ENCODE assay signal across 8 cellular contexts in the genomic region with DNA sequence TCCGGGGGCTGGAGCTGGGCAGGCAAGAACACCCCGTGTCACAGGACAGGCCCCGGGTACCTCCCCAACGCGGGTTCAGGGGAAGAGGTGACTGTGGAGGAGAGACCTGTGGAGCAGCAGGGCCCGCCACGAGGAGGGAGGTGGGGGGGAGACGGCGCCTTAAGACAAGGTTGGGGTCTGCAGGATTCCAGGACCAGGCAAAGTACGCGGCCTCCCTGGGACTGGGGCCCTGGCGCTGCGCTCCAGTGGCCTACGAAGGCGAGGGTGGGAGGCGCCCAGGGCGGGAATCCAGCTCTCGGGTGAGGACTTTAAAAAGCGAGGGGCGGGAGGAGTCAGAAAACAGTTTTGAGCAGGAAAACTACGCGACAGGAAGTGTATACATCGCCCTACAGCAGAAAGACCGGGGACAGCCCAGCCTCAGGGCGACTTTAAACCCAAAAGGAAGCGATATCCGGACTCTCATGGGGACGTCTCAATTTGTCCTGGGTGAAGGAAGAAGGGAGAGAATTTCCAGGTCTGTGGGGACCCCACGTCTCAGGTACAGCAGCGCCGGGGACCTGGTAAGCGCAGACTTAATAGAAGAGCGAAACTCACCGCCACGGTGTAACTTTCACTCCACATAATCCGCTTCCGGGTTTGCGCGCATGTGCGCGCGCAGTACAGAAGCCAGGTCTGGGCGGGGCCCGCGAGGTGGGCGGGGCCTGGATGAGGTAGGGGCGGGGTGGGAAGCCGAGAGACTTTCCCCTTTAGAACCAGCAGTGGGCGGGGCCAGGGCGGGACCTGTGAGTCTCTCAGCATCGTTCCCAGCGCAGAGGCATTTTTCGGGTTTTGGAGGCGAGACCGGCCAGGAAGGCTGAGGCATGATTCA. TPM values are rescaled to one million over a fixed set of nuclear protein-coding genes. Genes with fewer than 3 reads are reported as not detected.
A peak's percentile ranks its signal among the peaks of the same experiment; 100 is the strongest.
DNase-seq lines count a peak whose midpoint lies in the region; ATAC-seq, FAIRE-seq and TF ChIP-seq lines count a peak whose summit lies in the region.

A gene (minus strand): TSS at position 638 of the 868 bp plus-strand sequence.

- peak within 1 kb of the TSS; percentile 75 for H3K4me2 ChIP-seq in HepG2 (ENCODE audit: low read depth, low read length)

- no peak for TF ChIP-seq RAD21 in HepG2 (CRISPR knock-in tag; IDR thresholded peaks at IDR 0.05)

- H3K4me1 ChIP-seq in HepG2 (ENCODE audit: insufficient read depth, low read length), result peaks cover 12% of the 10 kb centered on the region; the same call in 1 of the 2 replicates

- TF ChIP-seq CTCF in HepG2 (CRISPR knock-in tag; IDR thresholded peaks at IDR 0.05), result no peak

- FAIRE-seq in HepG2 (lab: Jason Lieb, UNC), result no peak

- BruUV-seq in HepG2 (replicated peaks; lab: Mats Ljungman, UMichigan), result TSS peak; percentile 76

- in situ Hi-C loops in HepG2 (cut with HindIII; ENCODE audit: extremely low pct_ligation_motif_present, low pct_unique_long_range_greater_than_20kb), result no loop called here

- TF ChIP-seq POLR2A in HepG2 (IDR thresholded peaks at IDR 0.05; ENCODE audit: insufficient read depth in 1 of 2, low read depth in 2 of 2, low read length in 2 of 2), result peak; percentile 59 to 68

- H3K36me3 ChIP-seq in HepG2 (replicated peaks in 1 of 2; ENCODE audit: control insufficient read depth in 1 of 2, insufficient read depth in 2 of 2, low read length in 2 of 2), result no peaks in the 10 kb centered on the region

- POLR2A ChIA-PET in HepG2 (lab: Yijun Ruan, JAX), result no interaction called here

- H3K9ac ChIP-seq in HepG2 (ENCODE audit: insufficient read depth, low read depth, low read length), result peak within 1 kb of the TSS; percentile 77

- peaks cover 10% of the 10 kb centered on the region for H3K9me3 ChIP-seq in HepG2 (ENCODE audit: low read length)

- no peaks in the 10 kb centered on the region for H3K27me3 ChIP-seq in HepG2 (ENCODE audit: control insufficient read depth in 1 of 2, insufficient read depth in 2 of 2, low read length in 2 of 2)

- no peak within 1 kb of the TSS for H2AFZ ChIP-seq in HepG2 (ENCODE audit: low read length)

- peak within 1 kb of the TSS; percentile 78 for H3K27ac ChIP-seq in HepG2 (ENCODE audit: extremely low read length, insufficient read depth, low read length)

- CTCF ChIA-PET in HepG2 (lab: Yijun Ruan, JAX; ENCODE audit: low intra/inter-chr PET ratio, low total read pairs), result no interaction called here

- no peaks in the 10 kb centered on the region for H4K20me1 ChIP-seq in HepG2 (ENCODE audit: insufficient read depth, low read length)

- WGBS in HepG2 (ENCODE audit: low lambda C conversion rate), result 17% methylated on average over 30 of the region's 55 CpGs

- no peaks in the 10 kb centered on the region for H3K79me2 ChIP-seq in HepG2 (ENCODE audit: insufficient read depth, low read length)

- intact Hi-C loops in HepG2 (cut with micrococcal nuclease; ENCODE audit: unreplicated experiment), result no loop called here

- peak; percentile 92 for ATAC-seq in GM19025 (IDR thresholded peaks at IDR 0.05; ENCODE audit: low read depth, unreplicated experiment)
- peak; percentile 88 for ATAC-seq in HG03354 (IDR thresholded peaks at IDR 0.05; ENCODE audit: poor library complexity, severe bottlenecking, unreplicated experiment)
- ATAC-seq in HepG2, result peak; percentile 89

- TF ChIP-seq EP300 in HepG2 (IDR thresholded peaks at IDR 0.05; ENCODE audit: low read depth in 2 of 2, low read length in 2 of 2), result no peak
- TF ChIP-seq EP300 in HepG2 (CRISPR knock-in tag; IDR thresholded peaks at IDR 0.05; ENCODE audit: borderline replicate concordance), result no peak

- H3K4me3 ChIP-seq in HepG2 (replicated peaks in 1 of 3; ENCODE audit: insufficient read depth in 1 of 3, low read depth in 2 of 3, low read length in 3 of 3), result peak within 1 kb of the TSS; percentile 72 to 78 (median 75)

- DNase-seq in AG08395 (ENCODE audit: low spot score) (peak; percentile 99), NCI-H526 treated with DMSO at 0.1 percent for 48 hours (lab: John Stamatoyannopoulos, UW) (peak; percentile 9), dermis blood vessel endothelial cell (peak; percentile 94), HepG2 (ENCODE audit: low spot score) (peak; percentile 76)
- DNase-seq in activated CD4-positive, alpha-beta T cell treated with anti-CD3 and anti-CD28 coated beads, Interleukin-2, amount 50 U/mL, for 24 hours (ENCODE audit: low read depth in 1 of 2, low spot score in 1 of 2), result peak; percentile 86 to 90
- peak; percentile 86 to 93 for DNase-seq in stimulated activated CD4-positive, alpha-beta T cell treated with anti-CD3 and anti-CD28 coated beads, Interleukin-2, amount 100 ng/mL, for 48 hours

TF ChIP-seq in HepG2, 621 proteins besides CTCF, POLR2A, EP300 and RAD21 (continues in another document):
- TF ChIP-seq HDAC2 (CRISPR knock-in tag; IDR thresholded peaks at IDR 0.05) (peak; percentile 25; the same call in 1 of the 2 replicates), ZNF543 (CRISPR knock-in tag; IDR thresholded peaks at IDR 0.05) (0 out of 2 replicates have a peak, but pooled peaks have one; percentile 34), DPF2 (CRISPR knock-in tag; IDR thresholded peaks at IDR 0.05; ENCODE audit: borderline replicate concordance, low read depth) (no peak), CREB1 (IDR thresholded peaks at IDR 0.05) (no peak), CREB1 (CRISPR knock-in tag; IDR thresholded peaks at IDR 0.05) (no peak), KDM4B (CRISPR knock-in tag; IDR thresholded peaks at IDR 0.05) (no peak), ZKSCAN1 (IDR thresholded peaks at IDR 0.05; ENCODE audit: low read length) (no peak), KLF12 (CRISPR knock-in tag; IDR thresholded peaks at IDR 0.05; ENCODE audit: borderline replicate concordance) (no peak), ZNF614 (CRISPR knock-in tag; IDR thresholded peaks at IDR 0.05; ENCODE audit: borderline replicate concordance) (no peak), PCBP2 (optimal IDR thresholded peaks at IDR 0.05; ENCODE audit: low read depth, low read length, poor library complexity, severe bottlenecking) (no peak)
- TF ChIP-seq, protein P1, sequence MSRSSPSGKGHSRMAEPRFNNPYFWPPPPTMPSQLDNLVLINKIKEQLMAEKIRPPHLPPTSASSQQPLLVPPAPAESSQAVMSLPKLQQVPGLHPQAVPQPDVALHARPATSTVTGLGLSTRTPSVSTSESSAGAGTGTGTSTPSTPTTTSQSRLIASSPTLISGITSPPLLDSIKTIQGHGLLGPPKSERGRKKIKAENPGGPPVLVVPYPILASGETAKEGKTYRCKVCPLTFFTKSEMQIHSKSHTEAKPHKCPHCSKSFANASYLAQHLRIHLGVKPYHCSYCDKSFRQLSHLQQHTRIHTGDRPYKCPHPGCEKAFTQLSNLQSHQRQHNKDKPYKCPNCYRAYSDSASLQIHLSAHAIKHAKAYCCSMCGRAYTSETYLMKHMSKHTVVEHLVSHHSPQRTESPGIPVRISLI (CRISPR knock-in tag; IDR thresholded peaks at IDR 0.05; ENCODE audit: borderline replicate concordance), result no peak

RNA-seq across cellular contexts. Expression of the gene that starts here (rescaled TPM):
- 40.9 and 72.3 TPM in 2 replicates for total RNA-seq in dermis blood vessel endothelial cell
- total RNA-seq in HepG2 (2016; rRNA removed; fragmentation: Illumina TruSeq; extraction: Trizol), result 20.4 and 22.6 TPM in 2 replicates
- total RNA-seq in HepG2 (2016; cell fraction: cytosol; rRNA removed; fragmentation: Illumina TruSeq; extraction: Trizol; ENCODE audit: low read depth), result 4.3 and 4.8 TPM in 2 replicates
- 20.9 and 22.4 TPM in 2 replicates for total RNA-seq in HepG2 (2016; cell fraction: insoluble cytoplasmic fraction; rRNA removed; fragmentation: Illumina TruSeq; extraction: Trizol)
- 9.3 and 10.7 TPM in 2 replicates for total RNA-seq in HepG2 (2016; cell fraction: membrane; rRNA removed; fragmentation: Illumina TruSeq; extraction: Trizol)
- total RNA-seq in HepG2 (2016; cell fraction: nucleus; rRNA removed; fragmentation: Illumina TruSeq; extraction: Trizol), result 25.6 and 27.8 TPM in 2 replicates
- 44.5 and 50.9 TPM in 2 replicates for polyA plus RNA-seq in HepG2 (2011; rRNA removed)
- 8.0 and 11.6 TPM in 2 replicates for polyA plus RNA-seq in HepG2 (2011; cell fraction: cytosol; rRNA removed)
- polyA plus RNA-seq in HepG2 (2011; cell fraction: nucleus; rRNA removed), result 97.9 and 148 TPM in 2 replicates
- 26.3 and 27.9 TPM in 2 replicates for polyA plus RNA-seq in HepG2 (2012)
- polyA plus RNA-seq in HepG2 (2016; cell fraction: cytosol; fragmentation: Illumina TruSeq; extraction: Trizol; ENCODE audit: low read depth), result 2.3 and 2.4 TPM in 2 replicates
- polyA plus RNA-seq in HepG2 (2016; cell fraction: insoluble cytoplasmic fraction; fragmentation: Illumina TruSeq; extraction: Trizol; ENCODE audit: low read depth), result 9.9 and 12.3 TPM in 2 replicates
- polyA plus RNA-seq in HepG2 (2016; cell fraction: membrane; fragmentation: Illumina TruSeq; extraction: Trizol; ENCODE audit: low read depth), result 3.5 and 3.6 TPM in 2 replicates
- 47.1 and 50.1 TPM in 2 replicates for polyA plus RNA-seq in HepG2 (2016; cell fraction: nucleus; fragmentation: Illumina TruSeq; extraction: Trizol; ENCODE audit: insufficient read depth, low read depth)
- 14.7 and 15.8 TPM in 2 replicates for polyA minus RNA-seq in HepG2 (2011; rRNA and poly(A)+ RNA removed; ENCODE audit: low replicate concordance)
- polyA minus RNA-seq in HepG2 (2011; cell fraction: cytosol; rRNA and poly(A)+ RNA removed), result 10.5 and 14.5 TPM in 2 replicates
- 101 and 177 TPM in 2 replicates for polyA minus RNA-seq in HepG2 (2011; cell fraction: nucleus; rRNA and poly(A)+ RNA removed)

Comparison
In these comparisons a context has a peak if more than half of its experiments do, and no peak if none do; other contexts are left out.
1. Peak in every context shown above with its lines: DNase-seq, ATAC-seq, H3K4me3 ChIP-seq and H3K27ac ChIP-seq.
2. DNase-seq: peak in every context shown above with its lines; median percentile 99 in AG08395; 94 in dermis blood vessel endothelial cell; 90 in stimulated activated CD4-positive, alpha-beta T cell treated with anti-CD3 and anti-CD28 coated beads, Interleukin-2, amount 100 ng/mL, for 48 hours; 88 in activated CD4-positive, alpha-beta T cell treated with anti-CD3 and anti-CD28 coated beads, Interleukin-2, amount 50 U/mL, for 24 hours; 76 in HepG2; 9 in NCI-H526 treated with DMSO at 0.1 percent for 48 hours.